ENCODE assay signal across 17 cellular contexts in the genomic region with DNA sequence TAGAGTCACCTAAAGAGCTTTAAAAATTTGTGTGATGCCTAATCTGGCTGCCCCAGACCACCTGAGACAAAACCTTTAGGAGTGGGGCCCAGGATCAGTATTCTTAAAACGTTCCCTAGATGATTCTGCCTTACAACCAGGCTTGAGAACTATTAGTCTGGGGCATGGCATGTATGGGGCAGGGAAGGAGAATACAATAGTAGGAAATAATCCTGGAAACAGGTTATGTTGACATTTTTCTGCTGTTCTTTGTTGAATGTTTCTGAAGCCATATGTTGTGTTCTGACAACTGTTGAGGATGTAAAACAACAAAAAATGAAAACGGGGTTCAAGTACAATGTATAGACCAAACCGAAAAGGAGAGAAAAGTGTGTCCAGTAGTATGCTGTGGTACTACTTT.
"Had no signal": no experiment of that assay in that cellular context is flagged by ENCODE, and none has a peak within 500 bp of the region (broad histone marks: within the 10 kb centered on the region; RNA-seq: fewer than 3 reads in every experiment).

No MANE protein-coding gene starts in this region.

- H3K4me1 ChIP-seq: uterus had no signal

- H3K9me3 Mint-ChIP-seq: naive thymus-derived CD8-positive, alpha-beta T cell had no signal

- H3K36me3 ChIP-seq: pancreas, uterus had no signal

- H3K27ac Mint-ChIP-seq: progenitor cell of endocrine pancreas had no signal

- ATAC-seq: heart left ventricle; mucosa of descending colon; naive thymus-derived CD8-positive, alpha-beta T cell; pancreas; right cardiac atrium had no signal

- H3K4me3 ChIP-seq: heart left ventricle, mucosa of descending colon, pancreas, stomach, upper lobe of left lung, uterus had no signal

- H3K27me3 ChIP-seq: heart left ventricle, pancreas, stomach, upper lobe of left lung, uterus had no signal

- H3K27me3 Mint-ChIP-seq: naive thymus-derived CD8-positive, alpha-beta T cell; progenitor cell of endocrine pancreas had no signal

- H3K27ac ChIP-seq: heart left ventricle, pancreas, stomach, upper lobe of left lung, uterus had no signal

- H3K9me3 ChIP-seq: mucosa of descending colon, pancreas, stomach, upper lobe of left lung, uterus had no signal

- DNase-seq: heart left ventricle; hippocampal formation; kidney glomerular epithelial cell; mammary epithelial cell; mucosa of descending colon; naive thymus-derived CD8-positive, alpha-beta T cell; occipital lobe; pancreas; right cardiac atrium; small intestine; stimulated activated CD4-positive, alpha-beta T cell treated with anti-CD3 and anti-CD28 coated beads, Interleukin-12 subunit alpha, Interleukin-12 subunit beta, amount 100 ng/mL, for 4 hours; stimulated activated naive CD4-positive, alpha-beta T cell; stomach; substantia nigra; upper lobe of left lung; uterus had no signal
